10 cellular contexts compared by ENCODE assay signal in the genomic region with DNA sequence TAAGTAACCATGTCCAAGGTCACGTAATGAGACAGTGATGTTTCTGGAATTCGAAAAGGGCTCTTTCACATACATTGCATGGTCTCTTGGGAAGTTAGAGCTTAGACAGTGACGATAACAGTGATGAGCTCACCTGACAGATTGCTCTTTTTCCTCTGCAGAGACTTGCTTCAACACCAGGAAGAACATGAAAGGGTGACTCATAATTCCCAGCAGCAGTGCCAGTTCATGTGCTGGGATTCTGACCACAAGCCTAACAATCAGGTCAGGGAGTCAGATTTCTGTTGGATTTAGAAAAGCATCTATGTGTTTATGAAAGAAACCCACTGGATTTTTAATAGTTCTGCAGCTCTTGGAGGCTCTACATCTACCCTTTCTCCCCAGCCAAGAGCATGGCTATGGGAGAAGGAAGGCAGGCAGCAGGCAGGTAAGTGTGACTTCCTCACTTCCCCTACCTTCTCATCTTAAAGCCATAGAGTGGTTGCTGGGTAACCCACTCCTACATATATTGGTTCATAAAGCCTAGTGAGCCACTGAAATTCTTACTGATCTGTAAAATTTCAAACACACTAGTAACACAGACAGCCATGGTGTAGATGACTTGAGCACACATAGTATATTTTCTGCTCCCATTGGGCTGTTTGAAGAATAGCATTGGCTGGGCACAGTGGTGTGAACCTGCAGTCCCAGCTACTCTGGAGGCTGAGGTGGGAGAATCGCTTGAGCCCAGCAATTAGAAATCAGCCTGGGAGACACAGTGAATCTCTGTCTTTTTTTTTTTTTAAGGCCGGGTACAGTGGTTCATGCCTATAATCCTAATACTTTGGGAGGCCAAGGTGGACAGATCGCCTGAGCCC. TPM values are rescaled to one million over a fixed set of nuclear protein-coding genes. Genes with fewer than 3 reads are reported as not detected.
DNase-seq lines count a peak whose midpoint lies in the region; ATAC-seq, FAIRE-seq and TF ChIP-seq lines count a peak whose summit lies in the region.
"Had no signal": no experiment of that assay in that cellular context is flagged by ENCODE, and none has a peak within 500 bp of the region (broad histone marks: within the 10 kb centered on the region; RNA-seq: fewer than 3 reads in every experiment).

No MANE protein-coding gene starts in this region.

- SMC1A ChIA-PET in GM12878 (lab: Charles Lee; ENCODE audit: uncharacterized antibody, unreplicated experiment): interaction anchor here (0.5 to 1.8 kb wide), 6 partner anchors 8 to 70 kb away, joined by 3 to 8 read pairs (median 5); no protein-coding TSS in a partner anchor

- H4K20me1 ChIP-seq in GM12878 (ENCODE audit: control insufficient read depth, insufficient read depth): no peaks in the 10 kb centered on the region

- H3K9ac ChIP-seq in GM12878 (ENCODE audit: control insufficient read depth, insufficient read depth, low read length): no peak overlapping the region

- RAD21 ChIA-PET in GM12878 (lab: Charles Lee; ENCODE audit: unreplicated experiment): interaction anchor here (1.2 to 2.1 kb wide), 3 partner anchors 23 to 176 kb away, joined by 3 to 8 read pairs (median 6); no protein-coding TSS in a partner anchor

- H2AFZ ChIP-seq in GM12878 (ENCODE audit: control insufficient read depth, low read depth, low read length): peak overlapping the region; percentile 20

- POLR2A ChIA-PET in GM12878 (lab: Charles Lee): no interaction called here

- in situ Hi-C loops in GM12878 (cut with MboI): no loop called here

- H3K27me3 ChIP-seq in GM12878 (replicated peaks in 1 of 2; ENCODE audit: control insufficient read depth in 2 of 2, insufficient read depth in 2 of 2, low read length in 1 of 2): no peaks in the 10 kb centered on the region

- no peak for TF ChIP-seq EP300 in GM12878 (IDR thresholded peaks at IDR 0.05; ENCODE audit: borderline replicate concordance in 1 of 2, control insufficient read depth in 1 of 2, low read depth in 2 of 2, low read length in 2 of 2)

- no TSS peak for BruUV-seq in GM12878 (replicated peaks; lab: Mats Ljungman, UMichigan)

- H3K4me2 ChIP-seq in GM12878 (ENCODE audit: control insufficient read depth, insufficient read depth): no peak overlapping the region

- H3K9me3 ChIP-seq in GM12878 (replicated peaks; ENCODE audit: control insufficient read depth, insufficient read depth, low read length) (no peaks in the 10 kb centered on the region; the same call in 2 of the 3 replicates), mesodermal cell (ENCODE audit: control insufficient read depth, low read length) (no peaks in the 10 kb centered on the region)

- H3K27ac ChIP-seq in GM12878 (ENCODE audit: control insufficient read depth, insufficient read depth) (no peak overlapping the region), mesodermal cell (ENCODE audit: low read depth, low read length, severe bottlenecking) (peak overlapping the region; percentile 18)
- H3K27ac ChIP-seq: SK-N-MC had no signal

- H3K36me3 ChIP-seq in GM12878 (ENCODE audit: control insufficient read depth in 2 of 2, insufficient read depth in 2 of 2, low read length in 1 of 2) (no peaks in the 10 kb centered on the region), mesodermal cell (ENCODE audit: control insufficient read depth, insufficient read depth, low read length) (no peaks in the 10 kb centered on the region)

- FAIRE-seq in GM12878 (lab: Jason Lieb, UNC): no peak
- FAIRE-seq: frontal cortex had no signal

- DNase-seq in DMS53 (lab: John Stamatoyannopoulos, UW) (peak; percentile 95), GM12878 (ENCODE audit: low read depth, low spot score) (no peak), NCI-H524 (lab: John Stamatoyannopoulos, UW) (no peak), Ammon's horn (ENCODE audit: low spot score) (no peak), medulla oblongata (ENCODE audit: extremely low spot score) (no peak)

- TF ChIP-seq POLR2A in GM12878 (IDR thresholded peaks at IDR 0.05; ENCODE audit: low read depth, low read length): no peak

- H3K4me1 ChIP-seq in GM12878 (ENCODE audit: control insufficient read depth, insufficient read depth, low read length) (peaks cover 21% of the 10 kb centered on the region), mesodermal cell (ENCODE audit: control insufficient read depth, insufficient read depth, low read length, poor library complexity, severe bottlenecking) (no peaks in the 10 kb centered on the region)

- H3K4me3 ChIP-seq in GM12878: no peak overlapping the region
- H3K4me3 ChIP-seq in mesodermal cell (ENCODE audit: extremely low read depth, insufficient read depth, low read length, poor library complexity, severe bottlenecking): no peak overlapping the region
- H3K4me3 ChIP-seq: SK-N-MC had no signal

- TF ChIP-seq RAD21 in GM12878 (IDR thresholded peaks at IDR 0.05; ENCODE audit: insufficient read depth, low read depth, low read length): no peak

- no peaks in the 10 kb centered on the region for H3K79me2 ChIP-seq in GM12878 (ENCODE audit: control insufficient read depth, insufficient read depth, low read length)

- 71% methylated on average over 6 of the region's 6 CpGs for WGBS in GM12878 (ENCODE audit: insufficient coverage, insufficient replicate concordance, low lambda C conversion rate, missing lambda C conversion rate)
- whole genome bisulfite sequencing in mesodermal cell (ENCODE audit: insufficient coverage in 2 of 2), 2 experiments: 72 to 79% methylated on average over 4 to 5 of the region's 6 CpGs

- ATAC-seq in HG03175 (IDR thresholded peaks at IDR 0.05; ENCODE audit: unreplicated experiment): peak; percentile 44
- ATAC-seq in GM12878: peak; percentile 42
- no peak for ATAC-seq in GM21786 (IDR thresholded peaks at IDR 0.05; ENCODE audit: unreplicated experiment)

- intact Hi-C loops in GM12878 (cut with micrococcal nuclease; ENCODE audit: unreplicated experiment): no loop called here

- CTCF ChIA-PET in GM12878 (lab: Yijun Ruan, JAX): interaction anchor here (0.8 to 1.1 kb wide), 2 partner anchors 9 to 178 kb away, joined by 3 read pairs; no protein-coding TSS in a partner anchor

- no peak for TF ChIP-seq CTCF in GM12878 (IDR thresholded peaks at IDR 0.05 in 2 of 3, conservative IDR thresholded peaks at IDR 0.05 in 1 of 3; ENCODE audit: control insufficient read depth in 2 of 3, extremely low read depth in 1 of 3, insufficient read depth in 1 of 3, low read depth in 3 of 3, low read length in 3 of 3)

TF ChIP-seq in GM12878, 131 proteins besides CTCF, POLR2A, EP300 and RAD21:
- 0 out of 2 replicates have a peak, but pooled peaks have one; percentile 9 for TF ChIP-seq FOXK2 (IDR thresholded peaks at IDR 0.05)
- TF ChIP-seq ZNF24 (IDR thresholded peaks at IDR 0.05): no peak
- TF ChIP-seq EED (IDR thresholded peaks at IDR 0.05; ENCODE audit: low read depth): 0 out of 2 replicates have a peak, but pooled peaks have one; percentile 40
- TF ChIP-seq IKZF2 (IDR thresholded peaks at IDR 0.05): peak in 1 of 2 experiments; percentile 31; a peak in 1 of 4 replicates
- peak; percentile 10; the same call in 1 of the 2 replicates for TF ChIP-seq RUNX3 (IDR thresholded peaks at IDR 0.05; ENCODE audit: low read length)

RNA-seq across cellular contexts. Expression of a gene that starts 44.4 kb away (rescaled TPM):
- total RNA-seq in GM12878 (2013; cell fraction: nucleolus; rRNA removed): 33.9 and 34.0 TPM in 2 replicates
- 14.0 and 18.3 TPM in 2 replicates for total RNA-seq in GM12878 (2014; rRNA removed)
- 9.4 and 12.0 TPM in 2 replicates for total RNA-seq in GM12878 (2014; rRNA removed; fragmentation: Illumina TruSeq; extraction: Trizol)
- 67.4 and 70.1 TPM in 2 replicates for total RNA-seq in GM12878 (2021)
- polyA plus RNA-seq in GM12878 (2011; ENCODE audit: low read depth): 36.6 TPM
- polyA plus RNA-seq in GM12878 (2011; rRNA removed): 25.4 and 32.3 TPM in 2 replicates
- 7.8 and 20.7 TPM in 2 replicates for polyA plus RNA-seq in GM12878 (2011; cell fraction: cytosol; rRNA removed)
- polyA plus RNA-seq in GM12878 (2011; cell fraction: nucleus; rRNA removed): 19.5 and 20.0 TPM in 2 replicates
- 46.3 and 55.4 TPM in 2 replicates for polyA plus RNA-seq in GM12878 (2012)
- polyA plus RNA-seq in GM12878 (2014; fragmentation: Illumina TruSeq; extraction: Trizol): 79.3 and 104 TPM in 2 replicates
- polyA plus RNA-seq in GM12878 (2014; fragmentation: Nextera tagmentation; extraction: Ambion mirVana): not detected
- polyA plus RNA-seq in GM12878 (2014; rRNA removed): 8.5 and 10.5 TPM in 2 replicates
- polyA plus RNA-seq in GM12878 (2016; fragmentation: Nextera tagmentation; extraction: Ambion mirVana): 100 to 1,000 TPM; 171 to 190 TPM
- polyA minus RNA-seq in GM12878 (2011; rRNA and poly(A)+ RNA removed): 19.1 and 31.9 TPM in 2 replicates
- 25.9 and 30.9 TPM in 2 replicates for polyA minus RNA-seq in GM12878 (2011; cell fraction: cytosol; rRNA and poly(A)+ RNA removed)
- 38.3 and 65.9 TPM in 2 replicates for polyA minus RNA-seq in GM12878 (2011; cell fraction: nucleus; rRNA and poly(A)+ RNA removed)
- polyA plus RNA-seq in mesodermal cell (2013, experiment 1 of 2): 52.3 TPM
- polyA plus RNA-seq in mesodermal cell (2013, experiment 2 of 2): 60.0 TPM
